ENCODE assay signal across 19 cellular contexts in genomic region chr15:74227968-74228722, GRCh38. TPM values are rescaled to one million over a fixed set of nuclear protein-coding genes. Genes with fewer than 3 reads are reported as not detected.
DNase-seq lines count a peak whose midpoint lies in the region; ATAC-seq and TF ChIP-seq lines count a peak whose summit lies in the region.
"Had no signal": no experiment of that assay in that cellular context is flagged by ENCODE, and none has a peak within 500 bp of the region (broad histone marks: within the 10 kb centered on the region; RNA-seq: fewer than 3 reads in every experiment).

No MANE protein-coding gene starts in this region.

- H3K4me3 Mint-ChIP-seq in type B pancreatic cell = peak overlapping the region; percentile 48
- H3K4me3 Mint-ChIP-seq: stimulated activated memory B cell treated with anti-CD40 and anti-IgM and Interleukin-4, amounts not matched to agents 10 μg/mL and 1 μg/mL and 100 μg/mL, for 72 hours had no signal

- no peaks in the 10 kb centered on the region for H3K9me3 ChIP-seq in SK-N-MC (ENCODE audit: low read depth, low read length)

- no peak for TF ChIP-seq CTCF in type B pancreatic cell (conservative IDR thresholded peaks at IDR 0.05)

- peak overlapping the region; percentile 57 for H3K4me3 ChIP-seq in SK-N-MC

- peaks cover 34% of the 10 kb centered on the region for H3K27me3 Mint-ChIP-seq in type B pancreatic cell

- no peaks in the 10 kb centered on the region for H3K9me3 Mint-ChIP-seq in type B pancreatic cell
- H3K9me3 Mint-ChIP-seq: stimulated activated memory B cell treated with anti-CD40 and anti-IgM and Interleukin-4, amounts not matched to agents 10 μg/mL and 1 μg/mL and 100 μg/mL, for 72 hours had no signal

- H3K27ac Mint-ChIP-seq in type B pancreatic cell = peak overlapping the region; percentile 35
- H3K27ac Mint-ChIP-seq: stimulated activated memory B cell treated with anti-CD40 and anti-IgM and Interleukin-4, amounts not matched to agents 10 μg/mL and 1 μg/mL and 100 μg/mL, for 72 hours had no signal

- no peak for TF ChIP-seq POLR2A in erythroblast (IDR thresholded peaks at IDR 0.05; ENCODE audit: low read length)

- intact Hi-C loops in Right ventricle myocardium superior (cut with DNase I) (no loop called here), cardiac septum (cut with DNase I) (no loop called here), left ventricle myocardium superior (cut with micrococcal nuclease) (no loop called here)

- peak overlapping the region; percentile 75 for H3K27ac ChIP-seq in SK-N-MC
- H3K27ac ChIP-seq: foreskin keratinocyte had no signal

- H3K36me3 Mint-ChIP-seq in type B pancreatic cell = no peaks in the 10 kb centered on the region
- H3K36me3 Mint-ChIP-seq: stimulated activated memory B cell treated with anti-CD40 and anti-IgM and Interleukin-4, amounts not matched to agents 10 μg/mL and 1 μg/mL and 100 μg/mL, for 72 hours had no signal

- H3K36me3 ChIP-seq in SK-N-MC (ENCODE audit: insufficient read depth, low read length) = no peaks in the 10 kb centered on the region

- H3K4me1 Mint-ChIP-seq in type B pancreatic cell (ENCODE audit: unreplicated experiment) = peaks cover 58% of the 10 kb centered on the region
- H3K4me1 Mint-ChIP-seq: stimulated activated memory B cell treated with anti-CD40 and anti-IgM and Interleukin-4, amounts not matched to agents 10 μg/mL and 1 μg/mL and 100 μg/mL, for 72 hours had no signal

- DNase-seq in Right ventricle myocardium superior (peak; percentile 51), cardiac septum (ENCODE audit: low spot score) (no peak), SK-N-MC (ENCODE audit: low read depth, low spot score) (no peak), left ventricle myocardium superior (peak; percentile 48), type B pancreatic cell (ENCODE audit: extremely low spot score, unreplicated experiment) (no peak), erythroblast (lab: John Stamatoyannopoulos, UW) (no peak)
- DNase-seq: activated CD4-positive, alpha-beta T cell treated with anti-CD3 and anti-CD28 coated beads, Interleukin-2, amount 50 U/mL, for 48 hours; activated naive CD4-positive, alpha-beta T cell treated with Interleukin-2 at 50 U/mL for 16 hours; DND-41; foreskin keratinocyte; GOT3; kidney glomerular epithelial cell; stimulated activated CD4-positive, alpha-beta T cell treated with anti-CD3 and anti-CD28 coated beads, Interleukin-1b, Interleukin-23, amount 100 ng/mL, for 48 hours; T-helper 9 cell had no signal

- ATAC-seq in Right ventricle myocardium superior (ENCODE audit: poor library complexity) = no peak
- no peak for ATAC-seq in left ventricle myocardium superior
- ATAC-seq in GM19324 (IDR thresholded peaks at IDR 0.05; ENCODE audit: low FRiP score, unreplicated experiment) = no peak
- ATAC-seq in GM21423 (IDR thresholded peaks at IDR 0.05; ENCODE audit: unreplicated experiment) = no peak
- ATAC-seq: stimulated activated memory B cell treated with anti-CD40 and anti-IgM and Interleukin-4, amounts not matched to agents 10 μg/mL and 1 μg/mL and 100 μg/mL, for 72 hours had no signal

- no peak overlapping the region for H3K9ac ChIP-seq in SK-N-MC (ENCODE audit: insufficient read length)

RNA-seq across cellular contexts. Expression of gene CCDC33, which starts 8.0 kb away (rescaled TPM):
- total RNA-seq in Right ventricle myocardium superior (not detected), cardiac septum (not detected), left ventricle myocardium superior (not detected), type B pancreatic cell (ENCODE audit: low replicate concordance) (2.2 and 5.0 TPM in 2 replicates)
- total RNA-seq: chondrocyte, foreskin keratinocyte, omental fat pad had no signal

RNA-seq across cellular contexts. Expression of gene STRA6, which starts 25.6 kb away (rescaled TPM):
- not detected for total RNA-seq in Right ventricle myocardium superior
- total RNA-seq in cardiac septum = 0.13 TPM
- total RNA-seq in left ventricle myocardium superior = not detected
- total RNA-seq in type B pancreatic cell (ENCODE audit: low replicate concordance) = 19.2 and 158 TPM in 2 replicates
- total RNA-seq: foreskin keratinocyte had no signal

RNA-seq across cellular contexts. Expression of gene ISLR, which starts 54.6 kb away (rescaled TPM):
- 11.6 TPM for total RNA-seq in Right ventricle myocardium superior
- total RNA-seq in cardiac septum = 16.2 TPM
- 11.1 TPM for total RNA-seq in left ventricle myocardium superior
- total RNA-seq in type B pancreatic cell (ENCODE audit: low replicate concordance) = 0.24 and 41.6 TPM in 2 replicates
- total RNA-seq: foreskin keratinocyte had no signal

Comparison
In these comparisons a context has a peak if more than half of its experiments do, and no peak if none do; other contexts are left out.
1. DNase-seq: peak in Right ventricle myocardium superior (single experiment) and left ventricle myocardium superior (single experiment); none in cardiac septum (single experiment), SK-N-MC (single experiment), type B pancreatic cell (single experiment) and erythroblast (0 of 2).
2. RNA of gene STRA6, which starts 25.6 kb away (total RNA-seq): 19.2 to 158 TPM in type B pancreatic cell; 0.13 TPM in cardiac septum (single experiment), not detected in Right ventricle myocardium superior (single experiment) and not detected in left ventricle myocardium superior (single experiment); every median in the first group is over 10 times any median in the second.